ENCODE assay signal across 23 cellular contexts in genomic region chr13:39462906-39463305, GRCh38.
"Had no signal": no experiment of that assay in that cellular context is flagged by ENCODE, and none has a peak within 500 bp of the region (broad histone marks: within the 10 kb centered on the region; RNA-seq: fewer than 3 reads in every experiment).

No MANE protein-coding gene starts in this region.

- ATAC-seq: activated naive CD8-positive, alpha-beta T cell treated with anti-CD3 and anti-CD28 coated beads, Interleukin-2, amount 50 U/mL, for 24 hours; foreskin keratinocyte; left lobe of liver; naive thymus-derived CD4-positive, alpha-beta T cell had no signal

- H3K9me3 ChIP-seq: breast epithelium, esophagus muscularis mucosa, spleen, suprapubic skin, tibial artery had no signal

- H3K36me3 ChIP-seq: breast epithelium, esophagus muscularis mucosa, spleen, suprapubic skin, tibial artery had no signal

- H3K27ac ChIP-seq: esophagus muscularis mucosa, foreskin keratinocyte, parathyroid adenoma, spleen, suprapubic skin, tibial artery, VCaP had no signal

- DNase-seq: activated CD4-positive, alpha-beta T cell treated with anti-CD3 and anti-CD28 coated beads for 4 hours; activated CD4-positive, alpha-beta T cell treated with anti-CD3 and anti-CD28 coated beads, Interleukin-2, amount 50 U/mL, for 48 hours; activated CD8-positive, alpha-beta memory T cell treated with anti-CD3 and anti-CD28 coated beads for 24 hours; activated gamma-delta T cell treated with Interleukin-2 at 50 U/mL for 16 hours; activated naive CD8-positive, alpha-beta T cell treated with anti-CD3 and anti-CD28 coated beads, Interleukin-2, amount 50 U/mL, for 24 hours; amygdala; midbrain; naive thymus-derived CD4-positive, alpha-beta T cell; right cardiac atrium; spleen; stimulated activated naive CD4-positive, alpha-beta T cell; SW 1271; T-helper 9 cell; tibial artery had no signal

- H3K9ac ChIP-seq: parathyroid adenoma had no signal

- H3K27ac Mint-ChIP-seq: activated naive CD4-positive, alpha-beta T cell treated with anti-CD3 and anti-CD28 coated beads, Interleukin-2, amount 50 U/mL, for 24 hours; activated naive CD8-positive, alpha-beta T cell treated with anti-CD3 and anti-CD28 coated beads, Interleukin-2, amount 50 U/mL, for 24 hours; naive thymus-derived CD4-positive, alpha-beta T cell; T-helper 1 cell treated with Interleukin-12 subunit alpha and Interleukin-12 subunit beta and Interleukin-4 antibody, amounts not matched to agents 30 μg/mL and 1 μg/mL, for 36 hours had no signal

- H3K9me3 Mint-ChIP-seq: activated naive CD4-positive, alpha-beta T cell treated with anti-CD3 and anti-CD28 coated beads, Interleukin-2, amount 50 U/mL, for 24 hours; activated naive CD8-positive, alpha-beta T cell treated with anti-CD3 and anti-CD28 coated beads, Interleukin-2, amount 50 U/mL, for 24 hours; T-helper 1 cell treated with Interleukin-12 subunit alpha and Interleukin-12 subunit beta and Interleukin-4 antibody, amounts not matched to agents 30 μg/mL and 1 μg/mL, for 36 hours had no signal

- H3K4me3 Mint-ChIP-seq: activated naive CD4-positive, alpha-beta T cell treated with anti-CD3 and anti-CD28 coated beads, Interleukin-2, amount 50 U/mL, for 24 hours; activated naive CD8-positive, alpha-beta T cell treated with anti-CD3 and anti-CD28 coated beads, Interleukin-2, amount 50 U/mL, for 24 hours; naive thymus-derived CD4-positive, alpha-beta T cell; T-helper 1 cell treated with Interleukin-12 subunit alpha and Interleukin-12 subunit beta and Interleukin-4 antibody, amounts not matched to agents 30 μg/mL and 1 μg/mL, for 36 hours had no signal

- H3K4me3 ChIP-seq: breast epithelium, esophagus muscularis mucosa, spleen, suprapubic skin, tibial artery had no signal

- H2AFZ ChIP-seq: parathyroid adenoma had no signal

- H3K36me3 Mint-ChIP-seq: activated naive CD4-positive, alpha-beta T cell treated with anti-CD3 and anti-CD28 coated beads, Interleukin-2, amount 50 U/mL, for 24 hours; naive thymus-derived CD4-positive, alpha-beta T cell had no signal

- H3K4me1 Mint-ChIP-seq: activated naive CD4-positive, alpha-beta T cell treated with anti-CD3 and anti-CD28 coated beads, Interleukin-2, amount 50 U/mL, for 24 hours; activated naive CD8-positive, alpha-beta T cell treated with anti-CD3 and anti-CD28 coated beads, Interleukin-2, amount 50 U/mL, for 24 hours; naive thymus-derived CD4-positive, alpha-beta T cell had no signal

- H3K4me1 ChIP-seq: breast epithelium, foreskin keratinocyte, parathyroid adenoma, spleen had no signal

- H3K27me3 ChIP-seq: breast epithelium, esophagus muscularis mucosa, foreskin keratinocyte, spleen, suprapubic skin, tibial artery had no signal
